ENCODE assay signal across 32 cellular contexts in the genomic region with DNA sequence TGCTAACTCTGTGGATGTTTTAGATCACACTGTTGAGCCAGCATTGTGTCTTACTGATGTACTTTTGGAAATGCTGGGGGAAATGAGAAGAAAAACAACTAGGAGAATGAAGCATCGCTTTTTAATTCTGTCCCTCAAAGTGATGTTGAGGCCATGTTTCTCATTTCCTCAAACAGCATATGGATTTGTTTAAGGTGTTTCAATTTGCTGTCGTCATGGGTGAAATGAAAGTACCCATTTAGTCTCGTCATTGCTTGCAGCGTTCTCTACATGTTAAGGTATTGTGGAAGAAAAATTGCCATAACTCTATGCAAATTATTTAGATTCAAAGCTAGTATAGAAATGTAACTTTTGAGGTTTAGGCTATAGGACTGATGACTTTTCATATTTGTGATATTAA.
DNase-seq lines count a peak whose midpoint lies in the region; ATAC-seq and TF ChIP-seq lines count a peak whose summit lies in the region.
"Had no signal": no experiment of that assay in that cellular context is flagged by ENCODE, and none has a peak within 500 bp of the region (broad histone marks: within the 10 kb centered on the region; RNA-seq: fewer than 3 reads in every experiment).

No MANE protein-coding gene starts in this region.

- H3K9ac ChIP-seq in endodermal cell (ENCODE audit: extremely low read depth, low read length, poor library complexity, severe bottlenecking) = no peak overlapping the region
- H3K9ac ChIP-seq: BLaER1 treated with 17β-estradiol and CSF1 and Interleukin-3, amounts not matched to agents 10 nM and 100 nM; SK-N-SH had no signal

- H3K4me1 ChIP-seq in endodermal cell (ENCODE audit: control insufficient read depth, insufficient read depth, low read length) = no peaks in the 10 kb centered on the region
- H3K4me1 ChIP-seq: BLaER1 treated with 17β-estradiol and CSF1 and Interleukin-3, amounts not matched to agents 10 nM and 100 nM; colonic mucosa; transverse colon had no signal

- H3K9me3 Mint-ChIP-seq in endodermal cell = no peaks in the 10 kb centered on the region
- H3K9me3 Mint-ChIP-seq: activated CD4-positive, alpha-beta T cell treated with anti-CD3 and anti-CD28 coated beads, Interleukin-2, amount 10 ng/mL, durations not matched to agents 24 days and 14 days; activated naive CD8-positive, alpha-beta T cell treated with anti-CD3 and anti-CD28 coated beads, Interleukin-2, amount 10 ng/mL, durations not matched to agents 7 days and 5 days; nephron; WTC11 had no signal

- no peaks in the 10 kb centered on the region for H3K9me3 ChIP-seq in endodermal cell (ENCODE audit: control insufficient read depth, low read length)
- H3K9me3 ChIP-seq: BLaER1 treated with 17β-estradiol and CSF1 and Interleukin-3, amounts not matched to agents 10 nM and 100 nM; colonic mucosa; SK-N-SH; transverse colon had no signal

- peak; percentile 33 for DNase-seq in GM20000 (ENCODE audit: low spot score)
- no peak for DNase-seq in ureter (ENCODE audit: low spot score)
- DNase-seq in endodermal cell = no peak
- no peak for DNase-seq in posterior cingulate gyrus
- no peak for DNase-seq in GOT3 (lab: John Stamatoyannopoulos, UW)
- DNase-seq: activated CD4-positive, alpha-beta T cell treated with anti-CD3 and anti-CD28 coated beads, Interleukin-2, amount 10 ng/mL, durations not matched to agents 24 days and 14 days; activated effector memory CD4-positive, alpha-beta T cell treated with anti-CD3 and anti-CD28 coated beads, Interleukin-2, amount 50 U/mL, for 16 hours; activated naive CD8-positive, alpha-beta T cell treated with anti-CD3 and anti-CD28 coated beads, Interleukin-2, amount 10 ng/mL, durations not matched to agents 7 days and 5 days; activated T-cell treated with anti-CD3 and anti-CD28 coated beads, Interleukin-2, amount 50 U/mL, for 1 hour; aorta; colonic mucosa; DMS153; effector CD8-positive, alpha-beta T cell; IMR-90; left colon; mammary epithelial cell; NCI-H1417 treated with DMSO at 0.1 percent for 48 hours; NCI-H2081; NCI-H2227 treated with DMSO at 0.1 percent for 48 hours; NCI-H526 treated with DMSO at 0.1 percent for 48 hours; SK-N-SH; stimulated activated CD4-positive, alpha-beta T cell treated with anti-CD3 and anti-CD28 coated beads, Interleukin-4, amount 100 ng/mL, for 24 hours; transverse colon had no signal

- no peak overlapping the region for H3K27ac ChIP-seq in endodermal cell (ENCODE audit: low read depth, low read length)
- H3K27ac ChIP-seq: BLaER1 treated with 17β-estradiol and CSF1 and Interleukin-3, amounts not matched to agents 10 nM and 100 nM; cardiac muscle cell; colonic mucosa; epithelial cell of prostate; transverse colon had no signal

- intact Hi-C loops in posterior cingulate gyrus (cut with DNase I) = no loop called here

- 97 to 100% methylated on average over 1 to 4 of the region's 4 CpGs for WGBS in endodermal cell (ENCODE audit: insufficient coverage in 1 of 2, insufficient read length in 1 of 2), 2 experiments

- TF ChIP-seq CTCF in GM20000 (IDR thresholded peaks at IDR 0.05; ENCODE audit: extremely low read depth, missing control alignments) = no peak
- TF ChIP-seq CTCF in endodermal cell (conservative IDR thresholded peaks at IDR 0.05) = no peak

- no peak overlapping the region for H3K4me3 Mint-ChIP-seq in endodermal cell
- H3K4me3 Mint-ChIP-seq: activated CD4-positive, alpha-beta T cell treated with anti-CD3 and anti-CD28 coated beads, Interleukin-2, amount 10 ng/mL, durations not matched to agents 24 days and 14 days; activated naive CD8-positive, alpha-beta T cell treated with anti-CD3 and anti-CD28 coated beads, Interleukin-2, amount 10 ng/mL, durations not matched to agents 7 days and 5 days; nephron; WTC11 had no signal

- H3K27me3 ChIP-seq in endodermal cell (ENCODE audit: control insufficient read depth, insufficient read depth, low read length, poor library complexity, severe bottlenecking) = no peaks in the 10 kb centered on the region
- H3K27me3 ChIP-seq: BLaER1 treated with 17β-estradiol and CSF1 and Interleukin-3, amounts not matched to agents 10 nM and 100 nM; cardiac muscle cell; colonic mucosa; transverse colon had no signal

- no peaks in the 10 kb centered on the region for H3K27me3 Mint-ChIP-seq in endodermal cell (ENCODE audit: insufficient read depth)
- H3K27me3 Mint-ChIP-seq: activated CD4-positive, alpha-beta T cell treated with anti-CD3 and anti-CD28 coated beads, Interleukin-2, amount 10 ng/mL, durations not matched to agents 24 days and 14 days; activated naive CD8-positive, alpha-beta T cell treated with anti-CD3 and anti-CD28 coated beads, Interleukin-2, amount 10 ng/mL, durations not matched to agents 7 days and 5 days had no signal

- H3K4me3 ChIP-seq in endodermal cell (ENCODE audit: low read length) = no peak overlapping the region
- H3K4me3 ChIP-seq: BLaER1 treated with 17β-estradiol and CSF1 and Interleukin-3, amounts not matched to agents 10 nM and 100 nM; cardiac muscle cell; colonic mucosa; transverse colon had no signal

- no peak overlapping the region for H3K27ac Mint-ChIP-seq in endodermal cell
- H3K27ac Mint-ChIP-seq: activated CD4-positive, alpha-beta T cell treated with anti-CD3 and anti-CD28 coated beads, Interleukin-2, amount 10 ng/mL, durations not matched to agents 24 days and 14 days; activated naive CD8-positive, alpha-beta T cell treated with anti-CD3 and anti-CD28 coated beads, Interleukin-2, amount 10 ng/mL, durations not matched to agents 7 days and 5 days; nephron; WTC11 had no signal

- no peaks in the 10 kb centered on the region for H3K36me3 Mint-ChIP-seq in endodermal cell (ENCODE audit: low read depth)
- H3K36me3 Mint-ChIP-seq: activated naive CD8-positive, alpha-beta T cell treated with anti-CD3 and anti-CD28 coated beads, Interleukin-2, amount 10 ng/mL, durations not matched to agents 7 days and 5 days; WTC11 had no signal

- H3K36me3 ChIP-seq in endodermal cell (ENCODE audit: control insufficient read depth, insufficient read depth, low read length) = no peaks in the 10 kb centered on the region
- H3K36me3 ChIP-seq: cardiac muscle cell, colonic mucosa, transverse colon had no signal

- ATAC-seq in GM18858 (IDR thresholded peaks at IDR 0.05; ENCODE audit: unreplicated experiment) (peak; percentile 43), HG03354 (IDR thresholded peaks at IDR 0.05; ENCODE audit: poor library complexity, severe bottlenecking, unreplicated experiment) (peak; percentile 72)
- ATAC-seq: HCT116, left colon, Right ventricle myocardium inferior, WTC11 had no signal

- H3K4me1 Mint-ChIP-seq in endodermal cell = no peaks in the 10 kb centered on the region
- H3K4me1 Mint-ChIP-seq: activated CD4-positive, alpha-beta T cell treated with anti-CD3 and anti-CD28 coated beads, Interleukin-2, amount 10 ng/mL, durations not matched to agents 24 days and 14 days; nephron; WTC11 had no signal
